ENCODE assay signal across 1 cellular context in the genomic region with DNA sequence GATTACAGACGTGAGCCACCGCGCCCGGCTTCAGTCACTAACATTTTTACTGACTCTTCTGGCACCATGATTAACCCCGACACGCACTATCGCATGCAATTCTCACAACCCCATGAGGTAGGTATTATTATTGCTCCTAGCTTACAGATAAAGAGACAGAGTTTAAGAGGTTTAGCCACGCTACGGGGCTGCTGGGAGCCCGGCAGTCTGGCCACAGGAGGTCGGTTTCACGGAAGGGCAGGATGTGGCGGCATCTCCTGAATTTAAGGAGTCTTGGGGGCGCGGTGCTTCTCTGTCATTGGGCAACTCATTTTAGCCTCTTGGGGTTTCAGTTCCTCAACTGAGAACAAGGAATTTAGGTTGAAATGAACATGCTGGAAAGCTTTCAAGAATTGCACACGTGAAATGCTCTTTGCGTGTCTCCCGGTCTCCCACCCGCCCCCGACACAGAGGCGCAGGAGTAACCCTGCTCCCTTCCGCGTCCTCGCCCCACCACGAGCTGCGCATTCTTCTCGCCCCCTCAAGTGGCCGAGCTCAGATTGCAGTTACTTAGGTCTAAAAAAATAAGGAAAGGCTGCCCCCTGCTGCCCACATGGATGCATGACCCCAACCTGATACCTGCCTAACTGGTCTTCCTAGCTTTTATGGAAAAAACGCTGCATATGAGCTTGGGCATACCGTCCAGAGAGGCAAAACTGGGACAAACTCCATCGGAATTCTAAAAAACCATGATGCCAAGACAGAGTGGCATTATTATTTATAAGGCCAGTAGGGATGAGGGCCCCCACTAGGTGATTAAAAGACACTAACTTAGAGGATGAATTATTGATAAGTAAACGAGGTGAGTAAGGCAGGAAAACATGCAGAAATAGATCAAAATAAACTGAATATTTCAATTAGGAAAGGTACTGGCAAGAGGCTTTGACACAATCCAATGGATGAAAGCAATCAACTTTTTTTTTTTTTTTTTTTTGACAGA.
TF ChIP-seq lines count a peak whose summit lies in the region.

No MANE protein-coding gene starts in this region.

TF ChIP-seq in GM12878, 131 proteins besides CTCF, POLR2A, EP300 and RAD21 (continued from another document and continues in another):
- TF ChIP-seq, protein P1, sequence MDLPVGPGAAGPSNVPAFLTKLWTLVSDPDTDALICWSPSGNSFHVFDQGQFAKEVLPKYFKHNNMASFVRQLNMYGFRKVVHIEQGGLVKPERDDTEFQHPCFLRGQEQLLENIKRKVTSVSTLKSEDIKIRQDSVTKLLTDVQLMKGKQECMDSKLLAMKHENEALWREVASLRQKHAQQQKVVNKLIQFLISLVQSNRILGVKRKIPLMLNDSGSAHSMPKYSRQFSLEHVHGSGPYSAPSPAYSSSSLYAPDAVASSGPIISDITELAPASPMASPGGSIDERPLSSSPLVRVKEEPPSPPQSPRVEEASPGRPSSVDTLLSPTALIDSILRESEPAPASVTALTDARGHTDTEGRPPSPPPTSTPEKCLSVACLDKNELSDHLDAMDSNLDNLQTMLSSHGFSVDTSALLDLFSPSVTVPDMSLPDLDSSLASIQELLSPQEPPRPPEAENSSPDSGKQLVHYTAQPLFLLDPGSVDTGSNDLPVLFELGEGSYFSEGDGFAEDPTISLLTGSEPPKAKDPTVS (IDR thresholded peaks at IDR 0.05; ENCODE audit: low read depth, low read length): 0 out of 2 replicates have a peak, but pooled peaks have one; percentile 13
- TF ChIP-seq, protein P2, sequence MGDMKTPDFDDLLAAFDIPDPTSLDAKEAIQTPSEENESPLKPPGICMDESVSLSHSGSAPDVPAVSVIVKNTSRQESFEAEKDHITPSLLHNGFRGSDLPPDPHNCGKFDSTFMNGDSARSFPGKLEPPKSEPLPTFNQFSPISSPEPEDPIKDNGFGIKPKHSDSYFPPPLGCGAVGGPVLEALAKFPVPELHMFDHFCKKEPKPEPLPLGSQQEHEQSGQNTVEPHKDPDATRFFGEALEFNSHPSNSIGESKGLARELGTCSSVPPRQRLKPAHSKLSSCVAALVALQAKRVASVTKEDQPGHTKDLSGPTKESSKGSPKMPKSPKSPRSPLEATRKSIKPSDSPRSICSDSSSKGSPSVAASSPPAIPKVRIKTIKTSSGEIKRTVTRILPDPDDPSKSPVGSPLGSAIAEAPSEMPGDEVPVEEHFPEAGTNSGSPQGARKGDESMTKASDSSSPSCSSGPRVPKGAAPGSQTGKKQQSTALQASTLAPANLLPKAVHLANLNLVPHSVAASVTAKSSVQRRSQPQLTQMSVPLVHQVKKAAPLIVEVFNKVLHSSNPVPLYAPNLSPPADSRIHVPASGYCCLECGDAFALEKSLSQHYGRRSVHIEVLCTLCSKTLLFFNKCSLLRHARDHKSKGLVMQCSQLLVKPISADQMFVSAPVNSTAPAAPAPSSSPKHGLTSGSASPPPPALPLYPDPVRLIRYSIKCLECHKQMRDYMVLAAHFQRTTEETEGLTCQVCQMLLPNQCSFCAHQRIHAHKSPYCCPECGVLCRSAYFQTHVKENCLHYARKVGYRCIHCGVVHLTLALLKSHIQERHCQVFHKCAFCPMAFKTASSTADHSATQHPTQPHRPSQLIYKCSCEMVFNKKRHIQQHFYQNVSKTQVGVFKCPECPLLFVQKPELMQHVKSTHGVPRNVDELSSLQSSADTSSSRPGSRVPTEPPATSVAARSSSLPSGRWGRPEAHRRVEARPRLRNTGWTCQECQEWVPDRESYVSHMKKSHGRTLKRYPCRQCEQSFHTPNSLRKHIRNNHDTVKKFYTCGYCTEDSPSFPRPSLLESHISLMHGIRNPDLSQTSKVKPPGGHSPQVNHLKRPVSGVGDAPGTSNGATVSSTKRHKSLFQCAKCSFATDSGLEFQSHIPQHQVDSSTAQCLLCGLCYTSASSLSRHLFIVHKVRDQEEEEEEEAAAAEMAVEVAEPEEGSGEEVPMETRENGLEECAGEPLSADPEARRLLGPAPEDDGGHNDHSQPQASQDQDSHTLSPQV (IDR thresholded peaks at IDR 0.05): peak; percentile 92
- TF ChIP-seq CREB1 (IDR thresholded peaks at IDR 0.05; ENCODE audit: low read depth) (no peak), ZNF217 (IDR thresholded peaks at IDR 0.05) (0 out of 2 replicates have a peak, but pooled peaks have one; percentile 57), BACH1 (IDR thresholded peaks at IDR 0.05; ENCODE audit: borderline replicate concordance) (no peak), HCFC1 (IDR thresholded peaks at IDR 0.05; ENCODE audit: low read length) (peak; percentile 14; the same call in 1 of the 2 replicates), MXI1 (IDR thresholded peaks at IDR 0.05; ENCODE audit: low read depth, low read length) (peak; percentile 70; the same call in 1 of the 2 replicates), YY1 (IDR thresholded peaks at IDR 0.05; ENCODE audit: low read depth, low read length) (peak; percentile 81; the same call in 1 of the 2 replicates), YBX1 (IDR thresholded peaks at IDR 0.05) (no peak), IKZF2 (IDR thresholded peaks at IDR 0.05) (peak; percentile 66 to 68), CBX5 (IDR thresholded peaks at IDR 0.05; ENCODE audit: low read depth) (peak; percentile 98), FOS (IDR thresholded peaks at IDR 0.05; ENCODE audit: borderline replicate concordance, extremely low read depth, insufficient read length) (no peak), SMC3 (IDR thresholded peaks at IDR 0.05; ENCODE audit: borderline replicate concordance, low read length) (peak; percentile 99), SUZ12 (IDR thresholded peaks at IDR 0.05; ENCODE audit: unreplicated experiment) (no peak), NFIC (IDR thresholded peaks at IDR 0.05; ENCODE audit: low read depth, low read length) (0 out of 2 replicates have a peak, but pooled peaks have one; percentile 33), EED (IDR thresholded peaks at IDR 0.05; ENCODE audit: low read depth) (peak; percentile 67; the same call in 1 of the 2 replicates), NR2C2 (IDR thresholded peaks at IDR 0.05; ENCODE audit: borderline replicate concordance, control insufficient read depth, insufficient read length, low read depth) (no peak), RUNX3 (IDR thresholded peaks at IDR 0.05; ENCODE audit: low read length) (peak; percentile 48), BCL11A (IDR thresholded peaks at IDR 0.05; ENCODE audit: low read depth, low read length) (0 out of 2 replicates have a peak, but pooled peaks have one; percentile 11), TCF12 (IDR thresholded peaks at IDR 0.05; ENCODE audit: low read depth, low read length) (peak; percentile 55; the same call in 1 of the 2 replicates), POLR2AphosphoS5 (IDR thresholded peaks at IDR 0.05; ENCODE audit: low read length) (no peak), JUNB (IDR thresholded peaks at IDR 0.05) (peak; percentile 21; the same call in 1 of the 2 replicates), ATF7 (IDR thresholded peaks at IDR 0.05; ENCODE audit: low read depth) (peak; percentile 9; the same call in 1 of the 2 replicates), MTA3 (IDR thresholded peaks at IDR 0.05; ENCODE audit: borderline replicate concordance, low read length) (no peak; the same call in 1 of the 2 replicates), IRF4 (IDR thresholded peaks at IDR 0.05; ENCODE audit: low read depth, low read length) (0 out of 2 replicates have a peak, but pooled peaks have one; percentile 46)
- TF ChIP-seq, protein P3, sequence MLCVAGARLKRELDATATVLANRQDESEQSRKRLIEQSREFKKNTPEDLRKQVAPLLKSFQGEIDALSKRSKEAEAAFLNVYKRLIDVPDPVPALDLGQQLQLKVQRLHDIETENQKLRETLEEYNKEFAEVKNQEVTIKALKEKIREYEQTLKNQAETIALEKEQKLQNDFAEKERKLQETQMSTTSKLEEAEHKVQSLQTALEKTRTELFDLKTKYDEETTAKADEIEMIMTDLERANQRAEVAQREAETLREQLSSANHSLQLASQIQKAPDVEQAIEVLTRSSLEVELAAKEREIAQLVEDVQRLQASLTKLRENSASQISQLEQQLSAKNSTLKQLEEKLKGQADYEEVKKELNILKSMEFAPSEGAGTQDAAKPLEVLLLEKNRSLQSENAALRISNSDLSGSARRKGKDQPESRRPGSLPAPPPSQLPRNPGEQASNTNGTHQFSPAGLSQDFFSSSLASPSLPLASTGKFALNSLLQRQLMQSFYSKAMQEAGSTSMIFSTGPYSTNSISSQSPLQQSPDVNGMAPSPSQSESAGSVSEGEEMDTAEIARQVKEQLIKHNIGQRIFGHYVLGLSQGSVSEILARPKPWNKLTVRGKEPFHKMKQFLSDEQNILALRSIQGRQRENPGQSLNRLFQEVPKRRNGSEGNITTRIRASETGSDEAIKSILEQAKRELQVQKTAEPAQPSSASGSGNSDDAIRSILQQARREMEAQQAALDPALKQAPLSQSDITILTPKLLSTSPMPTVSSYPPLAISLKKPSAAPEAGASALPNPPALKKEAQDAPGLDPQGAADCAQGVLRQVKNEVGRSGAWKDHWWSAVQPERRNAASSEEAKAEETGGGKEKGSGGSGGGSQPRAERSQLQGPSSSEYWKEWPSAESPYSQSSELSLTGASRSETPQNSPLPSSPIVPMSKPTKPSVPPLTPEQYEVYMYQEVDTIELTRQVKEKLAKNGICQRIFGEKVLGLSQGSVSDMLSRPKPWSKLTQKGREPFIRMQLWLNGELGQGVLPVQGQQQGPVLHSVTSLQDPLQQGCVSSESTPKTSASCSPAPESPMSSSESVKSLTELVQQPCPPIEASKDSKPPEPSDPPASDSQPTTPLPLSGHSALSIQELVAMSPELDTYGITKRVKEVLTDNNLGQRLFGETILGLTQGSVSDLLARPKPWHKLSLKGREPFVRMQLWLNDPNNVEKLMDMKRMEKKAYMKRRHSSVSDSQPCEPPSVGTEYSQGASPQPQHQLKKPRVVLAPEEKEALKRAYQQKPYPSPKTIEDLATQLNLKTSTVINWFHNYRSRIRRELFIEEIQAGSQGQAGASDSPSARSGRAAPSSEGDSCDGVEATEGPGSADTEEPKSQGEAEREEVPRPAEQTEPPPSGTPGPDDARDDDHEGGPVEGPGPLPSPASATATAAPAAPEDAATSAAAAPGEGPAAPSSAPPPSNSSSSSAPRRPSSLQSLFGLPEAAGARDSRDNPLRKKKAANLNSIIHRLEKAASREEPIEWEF (IDR thresholded peaks at IDR 0.05; ENCODE audit: insufficient replicate concordance, low read depth, low read length): no peak
- TF ChIP-seq, protein P4, sequence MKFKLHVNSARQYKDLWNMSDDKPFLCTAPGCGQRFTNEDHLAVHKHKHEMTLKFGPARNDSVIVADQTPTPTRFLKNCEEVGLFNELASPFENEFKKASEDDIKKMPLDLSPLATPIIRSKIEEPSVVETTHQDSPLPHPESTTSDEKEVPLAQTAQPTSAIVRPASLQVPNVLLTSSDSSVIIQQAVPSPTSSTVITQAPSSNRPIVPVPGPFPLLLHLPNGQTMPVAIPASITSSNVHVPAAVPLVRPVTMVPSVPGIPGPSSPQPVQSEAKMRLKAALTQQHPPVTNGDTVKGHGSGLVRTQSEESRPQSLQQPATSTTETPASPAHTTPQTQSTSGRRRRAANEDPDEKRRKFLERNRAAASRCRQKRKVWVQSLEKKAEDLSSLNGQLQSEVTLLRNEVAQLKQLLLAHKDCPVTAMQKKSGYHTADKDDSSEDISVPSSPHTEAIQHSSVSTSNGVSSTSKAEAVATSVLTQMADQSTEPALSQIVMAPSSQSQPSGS (IDR thresholded peaks at IDR 0.05; ENCODE audit: low read length): peak; percentile 40; the same call in 1 of the 2 replicates
- TF ChIP-seq, protein P5, sequence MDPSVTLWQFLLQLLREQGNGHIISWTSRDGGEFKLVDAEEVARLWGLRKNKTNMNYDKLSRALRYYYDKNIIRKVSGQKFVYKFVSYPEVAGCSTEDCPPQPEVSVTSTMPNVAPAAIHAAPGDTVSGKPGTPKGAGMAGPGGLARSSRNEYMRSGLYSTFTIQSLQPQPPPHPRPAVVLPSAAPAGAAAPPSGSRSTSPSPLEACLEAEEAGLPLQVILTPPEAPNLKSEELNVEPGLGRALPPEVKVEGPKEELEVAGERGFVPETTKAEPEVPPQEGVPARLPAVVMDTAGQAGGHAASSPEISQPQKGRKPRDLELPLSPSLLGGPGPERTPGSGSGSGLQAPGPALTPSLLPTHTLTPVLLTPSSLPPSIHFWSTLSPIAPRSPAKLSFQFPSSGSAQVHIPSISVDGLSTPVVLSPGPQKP (IDR thresholded peaks at IDR 0.05; ENCODE audit: low read depth, low read length): peak; percentile 13; the same call in 1 of the 2 replicates
- TF ChIP-seq, protein P6, sequence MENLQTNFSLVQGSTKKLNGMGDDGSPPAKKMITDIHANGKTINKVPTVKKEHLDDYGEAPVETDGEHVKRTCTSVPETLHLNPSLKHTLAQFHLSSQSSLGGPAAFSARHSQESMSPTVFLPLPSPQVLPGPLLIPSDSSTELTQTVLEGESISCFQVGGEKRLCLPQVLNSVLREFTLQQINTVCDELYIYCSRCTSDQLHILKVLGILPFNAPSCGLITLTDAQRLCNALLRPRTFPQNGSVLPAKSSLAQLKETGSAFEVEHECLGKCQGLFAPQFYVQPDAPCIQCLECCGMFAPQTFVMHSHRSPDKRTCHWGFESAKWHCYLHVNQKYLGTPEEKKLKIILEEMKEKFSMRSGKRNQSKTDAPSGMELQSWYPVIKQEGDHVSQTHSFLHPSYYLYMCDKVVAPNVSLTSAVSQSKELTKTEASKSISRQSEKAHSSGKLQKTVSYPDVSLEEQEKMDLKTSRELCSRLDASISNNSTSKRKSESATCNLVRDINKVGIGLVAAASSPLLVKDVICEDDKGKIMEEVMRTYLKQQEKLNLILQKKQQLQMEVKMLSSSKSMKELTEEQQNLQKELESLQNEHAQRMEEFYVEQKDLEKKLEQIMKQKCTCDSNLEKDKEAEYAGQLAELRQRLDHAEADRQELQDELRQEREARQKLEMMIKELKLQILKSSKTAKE (IDR thresholded peaks at IDR 0.05; ENCODE audit: low read depth, poor library complexity, severe bottlenecking): peak; percentile 60
- TF ChIP-seq, protein P7, sequence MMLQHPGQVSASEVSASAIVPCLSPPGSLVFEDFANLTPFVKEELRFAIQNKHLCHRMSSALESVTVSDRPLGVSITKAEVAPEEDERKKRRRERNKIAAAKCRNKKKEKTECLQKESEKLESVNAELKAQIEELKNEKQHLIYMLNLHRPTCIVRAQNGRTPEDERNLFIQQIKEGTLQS (IDR thresholded peaks at IDR 0.05; ENCODE audit: borderline replicate concordance, extremely low read depth, low read depth, low read length): peak; percentile 40; the same call in 1 of the 2 replicates
- TF ChIP-seq, protein P8, sequence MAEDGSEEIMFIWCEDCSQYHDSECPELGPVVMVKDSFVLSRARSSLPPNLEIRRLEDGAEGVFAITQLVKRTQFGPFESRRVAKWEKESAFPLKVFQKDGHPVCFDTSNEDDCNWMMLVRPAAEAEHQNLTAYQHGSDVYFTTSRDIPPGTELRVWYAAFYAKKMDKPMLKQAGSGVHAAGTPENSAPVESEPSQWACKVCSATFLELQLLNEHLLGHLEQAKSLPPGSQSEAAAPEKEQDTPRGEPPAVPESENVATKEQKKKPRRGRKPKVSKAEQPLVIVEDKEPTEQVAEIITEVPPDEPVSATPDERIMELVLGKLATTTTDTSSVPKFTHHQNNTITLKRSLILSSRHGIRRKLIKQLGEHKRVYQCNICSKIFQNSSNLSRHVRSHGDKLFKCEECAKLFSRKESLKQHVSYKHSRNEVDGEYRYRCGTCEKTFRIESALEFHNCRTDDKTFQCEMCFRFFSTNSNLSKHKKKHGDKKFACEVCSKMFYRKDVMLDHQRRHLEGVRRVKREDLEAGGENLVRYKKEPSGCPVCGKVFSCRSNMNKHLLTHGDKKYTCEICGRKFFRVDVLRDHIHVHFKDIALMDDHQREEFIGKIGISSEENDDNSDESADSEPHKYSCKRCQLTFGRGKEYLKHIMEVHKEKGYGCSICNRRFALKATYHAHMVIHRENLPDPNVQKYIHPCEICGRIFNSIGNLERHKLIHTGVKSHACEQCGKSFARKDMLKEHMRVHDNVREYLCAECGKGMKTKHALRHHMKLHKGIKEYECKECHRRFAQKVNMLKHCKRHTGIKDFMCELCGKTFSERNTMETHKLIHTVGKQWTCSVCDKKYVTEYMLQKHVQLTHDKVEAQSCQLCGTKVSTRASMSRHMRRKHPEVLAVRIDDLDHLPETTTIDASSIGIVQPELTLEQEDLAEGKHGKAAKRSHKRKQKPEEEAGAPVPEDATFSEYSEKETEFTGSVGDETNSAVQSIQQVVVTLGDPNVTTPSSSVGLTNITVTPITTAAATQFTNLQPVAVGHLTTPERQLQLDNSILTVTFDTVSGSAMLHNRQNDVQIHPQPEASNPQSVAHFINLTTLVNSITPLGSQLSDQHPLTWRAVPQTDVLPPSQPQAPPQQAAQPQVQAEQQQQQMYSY (CRISPR knock-in tag; IDR thresholded peaks at IDR 0.05): no peak
